ENCODE assay signal across 31 cellular contexts in the genomic region with DNA sequence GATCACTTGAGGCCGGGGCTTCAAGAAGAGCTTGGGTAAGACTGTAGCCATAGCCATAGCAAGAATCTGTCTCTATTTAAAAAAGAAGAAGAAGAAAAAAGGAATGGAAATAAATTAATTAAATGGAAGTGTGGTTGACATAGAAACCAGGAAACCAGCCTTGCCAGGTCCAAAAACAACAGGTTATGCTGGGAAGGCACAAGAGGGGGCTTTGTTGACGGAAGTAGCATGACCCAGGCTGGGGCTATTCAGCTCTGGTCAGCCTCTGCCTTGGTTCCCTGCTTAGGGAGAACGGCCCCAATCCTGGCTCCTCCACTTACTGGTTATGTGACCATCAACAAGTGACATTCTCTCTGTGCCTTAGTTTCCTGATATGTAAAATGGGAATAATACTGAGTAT. TPM values are rescaled to one million over a fixed set of nuclear protein-coding genes. Genes with fewer than 3 reads are reported as not detected.
DNase-seq lines count a peak whose midpoint lies in the region; ATAC-seq and TF ChIP-seq lines count a peak whose summit lies in the region.
"Had no signal": no experiment of that assay in that cellular context is flagged by ENCODE, and none has a peak within 500 bp of the region (broad histone marks: within the 10 kb centered on the region; RNA-seq: fewer than 3 reads in every experiment).

No MANE protein-coding gene starts in this region.

- no peaks in the 10 kb centered on the region for H3K9me3 ChIP-seq in CD4-positive, CD25-positive, alpha-beta regulatory T cell (ENCODE audit: control insufficient read depth in 2 of 2, low read length in 2 of 2)
- no peaks in the 10 kb centered on the region for H3K9me3 ChIP-seq in SJCRH30 (replicated peaks)
- H3K9me3 ChIP-seq in esophagus (ENCODE audit: control insufficient read depth in 2 of 2, insufficient read depth in 1 of 2, low read depth in 1 of 2, low read length in 1 of 2): no peaks in the 10 kb centered on the region
- H3K9me3 ChIP-seq in neural progenitor cell (ENCODE audit: low read depth): no peaks in the 10 kb centered on the region
- H3K9me3 ChIP-seq: A549, adrenal gland, body of pancreas, mucosa of descending colon, testis had no signal

- WGBS in esophagus, 2 donors: 90 to 91% methylated on average over 3 of the region's 3 CpGs

- no peak for ATAC-seq in activated CD8-positive, alpha-beta T cell treated with anti-CD3 and anti-CD28 coated beads, Interleukin-2, amount 10 ng/mL, durations not matched to agents 7 days and 5 days
- no peak for ATAC-seq in activated CD8-positive, alpha-beta T cell treated with anti-CD3 and anti-CD28 coated beads for 36 hours
- no peak for ATAC-seq in CD4-positive, CD25-positive, alpha-beta regulatory T cell (ENCODE audit: low read depth in 2 of 2)
- no peak for ATAC-seq in HG03045 (IDR thresholded peaks at IDR 0.05; ENCODE audit: unreplicated experiment)
- ATAC-seq: A549; body of pancreas; left colon; PC-3; stimulated activated naive CD8-positive, alpha-beta T cell treated with anti-CD3 and anti-CD28 coated beads, Interleukin-15, Interleukin-2, amounts not matched to agents 100 U/mL and 50 U/mL, for 24 hours had no signal

- intact Hi-C loops in activated CD8-positive, alpha-beta T cell treated with anti-CD3 and anti-CD28 coated beads for 36 hours (cut with micrococcal nuclease): no loop called here

- DNase-seq in activated CD8-positive, alpha-beta T cell treated with anti-CD3 and anti-CD28 coated beads, Interleukin-2, amount 10 ng/mL, durations not matched to agents 7 days and 5 days: no peak
- DNase-seq in activated CD8-positive, alpha-beta T cell treated with anti-CD3 and anti-CD28 coated beads for 36 hours: no peak
- no peak for DNase-seq in CD4-positive, CD25-positive, alpha-beta regulatory T cell
- no peak for DNase-seq in SJCRH30
- DNase-seq in neural progenitor cell (ENCODE audit: low spot score): no peak
- no peak for DNase-seq in HCEC 1CT
- DNase-seq: activated CD4-positive, alpha-beta T cell treated with anti-CD3 and anti-CD28 coated beads for 4 hours; activated effector memory CD4-positive, alpha-beta T cell treated with Interleukin-2 at 50 U/mL for 16 hours; cerebellar nuclear complex; DND-41; dorsolateral prefrontal cortex; GF-D8; mucosa of descending colon; NCI-H1436 treated with DMSO at 0.1 percent for 48 hours; NCI-H2081 treated with DMSO at 0.1 percent for 48 hours; NCI-H2227 treated with DMSO at 0.1 percent for 48 hours; NCI-H526; PC-3; Right ventricle myocardium superior; stimulated activated naive CD8-positive, alpha-beta T cell treated with anti-CD3 and anti-CD28 coated beads, Interleukin-15, Interleukin-2, amounts not matched to agents 100 U/mL and 50 U/mL, for 24 hours; T1000 had no signal

- no peaks in the 10 kb centered on the region for H3K27me3 ChIP-seq in CD4-positive, CD25-positive, alpha-beta regulatory T cell (ENCODE audit: control insufficient read depth, insufficient read depth, low read length)
- no peaks in the 10 kb centered on the region for H3K27me3 ChIP-seq in SJCRH30
- no peaks in the 10 kb centered on the region for H3K27me3 ChIP-seq in esophagus (ENCODE audit: control insufficient read depth in 1 of 2, insufficient read depth in 2 of 2, low read length in 2 of 2)
- peaks cover 28% of the 10 kb centered on the region for H3K27me3 ChIP-seq in neural progenitor cell
- H3K27me3 ChIP-seq: adrenal gland, body of pancreas, testis had no signal

- CTCF ChIA-PET in activated CD8-positive, alpha-beta T cell treated with anti-CD3 and anti-CD28 coated beads, Interleukin-2, amount 10 ng/mL, durations not matched to agents 7 days and 5 days (lab: Charles Lee): interaction anchor here (5.6 kb wide), 1 partner anchor 81 kb away, joined by 30 read pairs; no protein-coding TSS in a partner anchor
- CTCF ChIA-PET in activated CD8-positive, alpha-beta T cell treated with anti-CD3 and anti-CD28 coated beads for 36 hours (lab: Charles Lee): interaction anchor here (1.1 to 4.1 kb wide), 4 partner anchors 10 to 82 kb away, joined by 3 to 21 read pairs (median 4); a partner anchor contains a TSS

- POLR2A ChIA-PET in activated CD8-positive, alpha-beta T cell treated with anti-CD3 and anti-CD28 coated beads, Interleukin-2, amount 10 ng/mL, durations not matched to agents 7 days and 5 days (lab: Charles Lee): interaction anchor here (0.7 to 16.7 kb wide), 3 partner anchors 9 to 29 kb away, joined by 3 to 290 read pairs (median 3); a partner anchor contains a TSS
- POLR2A ChIA-PET in activated CD8-positive, alpha-beta T cell treated with anti-CD3 and anti-CD28 coated beads for 36 hours (lab: Charles Lee): interaction anchor here (1.1 to 10.7 kb wide), 4 partner anchors 9 to 82 kb away, joined by 3 to 103 read pairs (median 4); a partner anchor contains a TSS

- no peak overlapping the region for H3K4me2 ChIP-seq in neural progenitor cell
- H3K4me2 ChIP-seq: A549, hepatocyte had no signal

- no peak for TF ChIP-seq CTCF in activated CD8-positive, alpha-beta T cell treated with anti-CD3 and anti-CD28 coated beads for 36 hours (IDR thresholded peaks at IDR 0.05)
- no peak for TF ChIP-seq CTCF in neural progenitor cell (IDR thresholded peaks at IDR 0.05)

- peaks cover 35% of the 10 kb centered on the region for H3K4me1 ChIP-seq in CD4-positive, CD25-positive, alpha-beta regulatory T cell (ENCODE audit: control insufficient read depth, insufficient read depth, low read length, poor library complexity, severe bottlenecking)
- H3K4me1 ChIP-seq in SJCRH30 (peaks cover 15% of the 10 kb centered on the region), esophagus (ENCODE audit: control insufficient read depth in 2 of 2, insufficient read depth in 2 of 2, low read length in 1 of 2) (peaks cover 2 to 9% of the 10 kb centered on the region in 2 donors), neural progenitor cell (peaks cover 17% of the 10 kb centered on the region)

- no peaks in the 10 kb centered on the region for H3K9me3 Mint-ChIP-seq in activated CD8-positive, alpha-beta T cell treated with anti-CD3 and anti-CD28 coated beads, Interleukin-2, amount 10 ng/mL, durations not matched to agents 7 days and 5 days (ENCODE audit: insufficient read depth)
- peaks cover 3% of the 10 kb centered on the region for H3K9me3 Mint-ChIP-seq in activated CD8-positive, alpha-beta T cell treated with anti-CD3 and anti-CD28 coated beads for 36 hours
- no peaks in the 10 kb centered on the region for H3K9me3 Mint-ChIP-seq in CD4-positive, CD25-positive, alpha-beta regulatory T cell
- no peaks in the 10 kb centered on the region for H3K9me3 Mint-ChIP-seq in neural progenitor cell
- H3K9me3 Mint-ChIP-seq: nephron had no signal

- no peaks in the 10 kb centered on the region for H3K27me3 Mint-ChIP-seq in activated CD8-positive, alpha-beta T cell treated with anti-CD3 and anti-CD28 coated beads, Interleukin-2, amount 10 ng/mL, durations not matched to agents 7 days and 5 days (ENCODE audit: low read depth)
- H3K27me3 Mint-ChIP-seq in activated CD8-positive, alpha-beta T cell treated with anti-CD3 and anti-CD28 coated beads for 36 hours: peaks cover 1% of the 10 kb centered on the region
- H3K27me3 Mint-ChIP-seq in CD4-positive, CD25-positive, alpha-beta regulatory T cell: peaks cover 5% of the 10 kb centered on the region
- H3K27me3 Mint-ChIP-seq in neural progenitor cell (ENCODE audit: insufficient read depth, low read depth): peaks cover 15% of the 10 kb centered on the region

- H3K27ac Mint-ChIP-seq in activated CD8-positive, alpha-beta T cell treated with anti-CD3 and anti-CD28 coated beads, Interleukin-2, amount 10 ng/mL, durations not matched to agents 7 days and 5 days: peak overlapping the region; percentile 3
- no peak overlapping the region for H3K27ac Mint-ChIP-seq in activated CD8-positive, alpha-beta T cell treated with anti-CD3 and anti-CD28 coated beads for 36 hours
- peak overlapping the region in 1 of 3 donors; percentile 23 for H3K27ac Mint-ChIP-seq in CD4-positive, CD25-positive, alpha-beta regulatory T cell
- H3K27ac Mint-ChIP-seq in neural progenitor cell: no peak overlapping the region

- no peak overlapping the region for H3K9ac ChIP-seq in neural progenitor cell

- H3K27ac ChIP-seq in CD4-positive, CD25-positive, alpha-beta regulatory T cell (ENCODE audit: insufficient read depth, low read length, poor library complexity, severe bottlenecking): no peak overlapping the region
- H3K27ac ChIP-seq in SJCRH30 (peak overlapping the region; percentile 78), esophagus (ENCODE audit: low read depth in 2 of 2, low read length in 1 of 2) (peak overlapping the region; percentile 53 to 84), neural progenitor cell (no peak overlapping the region)
- H3K27ac ChIP-seq: A549, body of pancreas, hepatocyte, VCaP had no signal

- no peaks in the 10 kb centered on the region for H4K20me1 ChIP-seq in neural progenitor cell (ENCODE audit: low read depth)

- peaks cover 87% of the 10 kb centered on the region for H3K4me1 Mint-ChIP-seq in activated CD8-positive, alpha-beta T cell treated with anti-CD3 and anti-CD28 coated beads, Interleukin-2, amount 10 ng/mL, durations not matched to agents 7 days and 5 days (ENCODE audit: low read depth)
- peaks cover 58% of the 10 kb centered on the region for H3K4me1 Mint-ChIP-seq in activated CD8-positive, alpha-beta T cell treated with anti-CD3 and anti-CD28 coated beads for 36 hours (ENCODE audit: low read depth)
- H3K4me1 Mint-ChIP-seq in CD4-positive, CD25-positive, alpha-beta regulatory T cell: peaks cover 15 to 66% (median 46%) of the 10 kb centered on the region in 4 donors
- peaks cover 28% of the 10 kb centered on the region for H3K4me1 Mint-ChIP-seq in neural progenitor cell

- H2AFZ ChIP-seq in neural progenitor cell (replicated peaks): no peak overlapping the region
- H2AFZ ChIP-seq: hepatocyte had no signal

- no peaks in the 10 kb centered on the region for H3K36me3 ChIP-seq in CD4-positive, CD25-positive, alpha-beta regulatory T cell (ENCODE audit: control insufficient read depth, insufficient read depth, low read length)
- H3K36me3 ChIP-seq in SJCRH30 (no peaks in the 10 kb centered on the region), esophagus (ENCODE audit: control insufficient read depth in 2 of 2, insufficient read depth in 2 of 2, low read length in 1 of 2) (no peaks in the 10 kb centered on the region), neural progenitor cell (no peaks in the 10 kb centered on the region)
- H3K36me3 ChIP-seq: adrenal gland had no signal

- no peak overlapping the region for H3K4me3 Mint-ChIP-seq in activated CD8-positive, alpha-beta T cell treated with anti-CD3 and anti-CD28 coated beads, Interleukin-2, amount 10 ng/mL, durations not matched to agents 7 days and 5 days
- H3K4me3 Mint-ChIP-seq in activated CD8-positive, alpha-beta T cell treated with anti-CD3 and anti-CD28 coated beads for 36 hours: no peak overlapping the region
- H3K4me3 Mint-ChIP-seq in CD4-positive, CD25-positive, alpha-beta regulatory T cell: peak overlapping the region in 3 of 4 donors; percentile 42 to 70 (median 54)
- H3K4me3 Mint-ChIP-seq in neural progenitor cell: no peak overlapping the region
- H3K4me3 Mint-ChIP-seq: nephron had no signal

- H3K36me3 Mint-ChIP-seq in activated CD8-positive, alpha-beta T cell treated with anti-CD3 and anti-CD28 coated beads, Interleukin-2, amount 10 ng/mL, durations not matched to agents 7 days and 5 days (ENCODE audit: low read depth): peaks cover 17% of the 10 kb centered on the region
- no peaks in the 10 kb centered on the region for H3K36me3 Mint-ChIP-seq in activated CD8-positive, alpha-beta T cell treated with anti-CD3 and anti-CD28 coated beads for 36 hours (ENCODE audit: low read depth)
- H3K36me3 Mint-ChIP-seq in CD4-positive, CD25-positive, alpha-beta regulatory T cell: peaks cover 3% of the 10 kb centered on the region
- H3K36me3 Mint-ChIP-seq in neural progenitor cell: no peaks in the 10 kb centered on the region

- H3K79me2 ChIP-seq in neural progenitor cell (ENCODE audit: low read depth): no peaks in the 10 kb centered on the region
- H3K79me2 ChIP-seq: hepatocyte had no signal

- no peak overlapping the region for H3K4me3 ChIP-seq in CD4-positive, CD25-positive, alpha-beta regulatory T cell (ENCODE audit: low read depth, low read length)
- H3K4me3 ChIP-seq in SJCRH30 (no peak overlapping the region), esophagus (ENCODE audit: low read depth in 1 of 2, low read length in 2 of 2) (no peak overlapping the region), neural progenitor cell (no peak overlapping the region)
- H3K4me3 ChIP-seq: A549, adrenal gland, body of pancreas, dorsolateral prefrontal cortex, hepatocyte, mucosa of descending colon, testis had no signal

- H3F3A ChIP-seq in neural progenitor cell (ENCODE audit: low read depth): peaks cover 25% of the 10 kb centered on the region

RNA-seq across cellular contexts. Expression of a gene that starts 14.4 kb away (rescaled TPM):
- 10 to 100 TPM; 44.6 to 45.3 TPM for total RNA-seq in activated CD8-positive, alpha-beta T cell treated with anti-CD3 and anti-CD28 coated beads, Interleukin-2, amount 10 ng/mL, durations not matched to agents 7 days and 5 days
- 10 to 100 TPM; 11.9 to 14.0 TPM for total RNA-seq in activated CD8-positive, alpha-beta T cell treated with anti-CD3 and anti-CD28 coated beads for 36 hours
- 18.8 TPM for total RNA-seq in CD4-positive, CD25-positive, alpha-beta regulatory T cell
- polyA plus RNA-seq in CD4-positive, CD25-positive, alpha-beta regulatory T cell: 10 to 100 TPM in 2 of 4 donors, 1 to 10 TPM in 2; 8.5 to 19.1 (median 11.0) TPM
- total RNA-seq in SJCRH30 (2014; rRNA removed; shearing (Covaris generic)): 0.18 TPM in 1 of 2 replicates, not detected in the other
- 1 to 10 TPM in 1 of 2 donors, under 1 TPM in 1; 0.71 to 4.8 TPM for polyA plus RNA-seq in esophagus
- total RNA-seq in neural progenitor cell (ENCODE audit: low replicate concordance): 0.84 TPM in 1 of 2 replicates, not detected in the other

Comparison
In these comparisons a context has a peak if more than half of its experiments do, and no peak if none do; other contexts are left out.
1. H3K4me3 Mint-ChIP-seq: peak in CD4-positive, CD25-positive, alpha-beta regulatory T cell (3 of 4); none in activated CD8-positive, alpha-beta T cell treated with anti-CD3 and anti-CD28 coated beads, Interleukin-2, amount 10 ng/mL, durations not matched to agents 7 days and 5 days (single experiment), activated CD8-positive, alpha-beta T cell treated with anti-CD3 and anti-CD28 coated beads for 36 hours (single experiment) and neural progenitor cell (single experiment).
2. H3K27ac ChIP-seq: peak in SJCRH30 (single experiment) and esophagus (2 of 2); none in CD4-positive, CD25-positive, alpha-beta regulatory T cell (single experiment) and neural progenitor cell (single experiment).